ENCODE assay signal across 8 cellular contexts in genomic region chr2:69177063-69177771, GRCh38.
DNase-seq lines count a peak whose midpoint lies in the region; FAIRE-seq and TF ChIP-seq lines count a peak whose summit lies in the region.

No MANE protein-coding gene starts in this region.

- H3K4me3 ChIP-seq in HFF-Myc (replicated peaks; ENCODE audit: low read depth, low read length) (0 out of 2 replicates have a peak overlapping the region, but pooled peaks have one; percentile 0), ascending aorta (peak overlapping the region; percentile 26 to 32), hepatocyte (no peak overlapping the region), skeletal muscle tissue (ENCODE audit: low read length in 3 of 3) (peak overlapping the region in 2 of 3 donors; percentile 29 to 49), Karpas-422 (ENCODE audit: low read length) (no peak overlapping the region)

- intact Hi-C loops in ascending aorta (cut with DNase I), result loop anchor here (2.0 to 10.0 kb wide), 4 partner anchors 110 to 232 kb away; partner anchors contain the start of gene ANTXR1

- H3K9me3 ChIP-seq in ascending aorta, result no peaks in the 10 kb centered on the region
- H3K9me3 ChIP-seq in hepatocyte (ENCODE audit: low read depth), result no peaks in the 10 kb centered on the region
- H3K9me3 ChIP-seq in skeletal muscle tissue (ENCODE audit: control insufficient read depth in 3 of 3, low read length in 3 of 3), result no peaks in the 10 kb centered on the region
- no peaks in the 10 kb centered on the region for H3K9me3 ChIP-seq in Karpas-422 (ENCODE audit: low read length)

- TF ChIP-seq CTCF in HFF-Myc (IDR thresholded peaks at IDR 0.05; ENCODE audit: low read depth, low read length, missing control alignments), result no peak
- no peak for TF ChIP-seq CTCF in ascending aorta (IDR thresholded peaks at IDR 0.05)
- no peak for TF ChIP-seq CTCF in hepatocyte (IDR thresholded peaks at IDR 0.05; ENCODE audit: poor library complexity)

- H3K4me1 ChIP-seq in ascending aorta (peaks cover 13 to 49% of the 10 kb centered on the region in 2 donors), hepatocyte (ENCODE audit: insufficient read depth) (peaks cover 12% of the 10 kb centered on the region), skeletal muscle tissue (ENCODE audit: control insufficient read depth in 3 of 3, insufficient read depth in 3 of 3, low read length in 3 of 3) (peaks cover 13 to 19% (median 16%) of the 10 kb centered on the region in 3 donors), Karpas-422 (ENCODE audit: low read length) (no peaks in the 10 kb centered on the region)

- H3K9ac ChIP-seq in skeletal muscle tissue (ENCODE audit: low read depth in 1 of 3, low read length in 3 of 3) (peak overlapping the region in 2 of 3 donors; percentile 51 to 58), Karpas-422 (ENCODE audit: low read length) (no peak overlapping the region)

- H3K27me3 ChIP-seq in ascending aorta (no peaks in the 10 kb centered on the region), hepatocyte (no peaks in the 10 kb centered on the region), skeletal muscle tissue (ENCODE audit: control insufficient read depth in 3 of 3, insufficient read depth in 3 of 3, low read length in 3 of 3) (no peaks in the 10 kb centered on the region), Karpas-422 (ENCODE audit: low read length) (no peaks in the 10 kb centered on the region)

- no peaks in the 10 kb centered on the region for H3K79me2 ChIP-seq in hepatocyte
- no peaks in the 10 kb centered on the region for H3K79me2 ChIP-seq in Karpas-422 (ENCODE audit: low read length)

- H3K27ac ChIP-seq in ascending aorta (peak overlapping the region; percentile 92 to 96), hepatocyte (peak overlapping the region; percentile 92), skeletal muscle tissue (ENCODE audit: low read depth, low read length) (peak overlapping the region; percentile 85), Karpas-422 (ENCODE audit: low read length) (no peak overlapping the region)

- H2AFZ ChIP-seq in hepatocyte, result no peak overlapping the region
- H2AFZ ChIP-seq in Karpas-422 (ENCODE audit: low read length), result no peak overlapping the region

- H4K20me1 ChIP-seq in hepatocyte (ENCODE audit: insufficient read depth, poor library complexity, severe bottlenecking) (no peaks in the 10 kb centered on the region), Karpas-422 (ENCODE audit: insufficient read depth, low read depth, low read length) (no peaks in the 10 kb centered on the region)

- H3K4me2 ChIP-seq in hepatocyte (peak overlapping the region; percentile 54), Karpas-422 (ENCODE audit: low read depth, low read length, poor library complexity, severe bottlenecking) (no peak overlapping the region)

- DNase-seq in HFF-Myc (ENCODE audit: extremely low read depth, low read depth), result peak; percentile 89
- DNase-seq in ascending aorta (ENCODE audit: low spot score in 2 of 2), result peak in 1 of 2 donors; percentile 88
- peak; percentile 72 for DNase-seq in hepatocyte (ENCODE audit: low spot score)
- no peak for DNase-seq in Karpas-422
- no peak for DNase-seq in DMS53 (lab: John Stamatoyannopoulos, UW)
- no peak for DNase-seq in GOT3 (lab: John Stamatoyannopoulos, UW)
- no peak for DNase-seq in frontal cortex (ENCODE audit: low spot score in 2 of 2)

- WGBS in hepatocyte (ENCODE audit: low lambda C conversion rate, missing lambda C conversion rate), result 53% methylated on average over 16 of the region's 16 CpGs

- H3K9me2 ChIP-seq in hepatocyte (replicated peaks; ENCODE audit: insufficient read depth) (no peaks in the 10 kb centered on the region), Karpas-422 (replicated peaks; ENCODE audit: insufficient read depth, low read length) (no peaks in the 10 kb centered on the region)

- FAIRE-seq in frontal cortex (lab: Jason Lieb, UNC), result no peak

- peaks cover 2 to 8% of the 10 kb centered on the region in 2 donors for H3K36me3 ChIP-seq in ascending aorta
- H3K36me3 ChIP-seq in hepatocyte (replicated peaks; ENCODE audit: insufficient read depth, low read depth), result no peaks in the 10 kb centered on the region
- peaks cover 0 to 8% (median 0%) of the 10 kb centered on the region in 3 donors for H3K36me3 ChIP-seq in skeletal muscle tissue (ENCODE audit: control insufficient read depth in 3 of 3, insufficient read depth in 3 of 3, low read length in 3 of 3)
- no peaks in the 10 kb centered on the region for H3K36me3 ChIP-seq in Karpas-422 (ENCODE audit: insufficient read depth, low read length)

Comparison
In these comparisons a context has a peak if more than half of its experiments do, and no peak if none do; other contexts are left out.
1. DNase-seq: peak in HFF-Myc (single experiment) and hepatocyte (single experiment); none in Karpas-422 (single experiment), DMS53 (single experiment), GOT3 (single experiment) and frontal cortex (0 of 2).
2. H3K4me3 ChIP-seq: peak in HFF-Myc (single experiment), ascending aorta (2 of 2) and skeletal muscle tissue (2 of 3); none in hepatocyte (single experiment) and Karpas-422 (single experiment).